1 cellular context compared by ENCODE assay signal in the genomic region with DNA sequence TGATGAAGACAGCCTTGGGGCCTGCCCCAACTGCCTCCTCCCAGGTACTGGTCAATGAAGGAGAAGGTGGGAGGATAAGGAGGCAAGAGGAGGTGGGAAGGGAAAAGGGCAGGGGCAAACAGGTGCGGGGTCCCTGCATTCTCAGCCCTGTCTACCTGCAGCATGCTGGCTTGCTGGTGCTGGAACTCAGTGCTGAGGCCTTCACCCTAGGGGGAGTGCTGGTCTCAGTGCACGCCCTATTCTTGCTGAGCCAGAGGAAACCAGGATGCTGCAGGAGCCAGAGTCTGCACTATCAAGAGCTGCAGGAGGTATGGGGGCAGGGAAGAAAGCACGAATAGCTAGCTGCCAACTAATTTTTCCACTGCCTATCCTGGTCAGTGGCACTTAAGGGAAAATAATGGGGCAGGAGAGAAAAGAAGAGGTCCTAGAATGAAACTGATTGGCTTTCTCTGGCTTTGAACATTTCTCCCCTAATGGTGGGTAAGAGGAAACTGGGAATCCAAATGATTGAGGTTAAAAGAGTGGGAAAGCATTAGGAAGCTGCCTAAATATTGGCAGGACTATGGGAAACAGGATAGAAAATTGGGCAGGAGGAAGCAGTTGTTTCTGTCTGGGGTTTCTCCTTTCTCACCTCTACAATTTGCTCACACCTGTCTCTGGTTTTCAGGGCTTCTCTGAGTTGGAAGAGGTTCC.
TF ChIP-seq lines count a peak whose summit lies in the region.

No MANE protein-coding gene starts in this region.

TF ChIP-seq in IMR-90, 13 proteins besides CTCF, POLR2A, EP300 and RAD21:
- TF ChIP-seq MAZ (IDR thresholded peaks at IDR 0.05; ENCODE audit: borderline replicate concordance, low read depth, low read length): no peak
- TF ChIP-seq NFE2L2 (IDR thresholded peaks at IDR 0.05; ENCODE audit: low read depth, low read length): no peak
- no peak for TF ChIP-seq BHLHE40 (IDR thresholded peaks at IDR 0.05; ENCODE audit: low read depth, low read length)
- TF ChIP-seq MXI1 (IDR thresholded peaks at IDR 0.05; ENCODE audit: borderline replicate concordance, low read depth, low read length): no peak
- TF ChIP-seq RCOR1 (IDR thresholded peaks at IDR 0.05; ENCODE audit: insufficient replicate concordance, low read length): no peak
- TF ChIP-seq, protein P1, sequence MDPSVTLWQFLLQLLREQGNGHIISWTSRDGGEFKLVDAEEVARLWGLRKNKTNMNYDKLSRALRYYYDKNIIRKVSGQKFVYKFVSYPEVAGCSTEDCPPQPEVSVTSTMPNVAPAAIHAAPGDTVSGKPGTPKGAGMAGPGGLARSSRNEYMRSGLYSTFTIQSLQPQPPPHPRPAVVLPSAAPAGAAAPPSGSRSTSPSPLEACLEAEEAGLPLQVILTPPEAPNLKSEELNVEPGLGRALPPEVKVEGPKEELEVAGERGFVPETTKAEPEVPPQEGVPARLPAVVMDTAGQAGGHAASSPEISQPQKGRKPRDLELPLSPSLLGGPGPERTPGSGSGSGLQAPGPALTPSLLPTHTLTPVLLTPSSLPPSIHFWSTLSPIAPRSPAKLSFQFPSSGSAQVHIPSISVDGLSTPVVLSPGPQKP (IDR thresholded peaks at IDR 0.05; ENCODE audit: borderline replicate concordance, low read depth, low read length): no peak
- TF ChIP-seq FOS (IDR thresholded peaks at IDR 0.05; ENCODE audit: low read depth, low read length): no peak
- TF ChIP-seq SMC3 (IDR thresholded peaks at IDR 0.05; ENCODE audit: low read depth, low read length): no peak
- no peak for TF ChIP-seq MAFK (IDR thresholded peaks at IDR 0.05; ENCODE audit: low read depth, low read length)
- TF ChIP-seq CEBPB (IDR thresholded peaks at IDR 0.05; ENCODE audit: low read depth, low read length): no peak
- no peak for TF ChIP-seq CHD1 (IDR thresholded peaks at IDR 0.05; ENCODE audit: low read depth, low read length)
TF ChIP-seq in IMR-90: peak in this region for 0.
